In the genomic region with DNA sequence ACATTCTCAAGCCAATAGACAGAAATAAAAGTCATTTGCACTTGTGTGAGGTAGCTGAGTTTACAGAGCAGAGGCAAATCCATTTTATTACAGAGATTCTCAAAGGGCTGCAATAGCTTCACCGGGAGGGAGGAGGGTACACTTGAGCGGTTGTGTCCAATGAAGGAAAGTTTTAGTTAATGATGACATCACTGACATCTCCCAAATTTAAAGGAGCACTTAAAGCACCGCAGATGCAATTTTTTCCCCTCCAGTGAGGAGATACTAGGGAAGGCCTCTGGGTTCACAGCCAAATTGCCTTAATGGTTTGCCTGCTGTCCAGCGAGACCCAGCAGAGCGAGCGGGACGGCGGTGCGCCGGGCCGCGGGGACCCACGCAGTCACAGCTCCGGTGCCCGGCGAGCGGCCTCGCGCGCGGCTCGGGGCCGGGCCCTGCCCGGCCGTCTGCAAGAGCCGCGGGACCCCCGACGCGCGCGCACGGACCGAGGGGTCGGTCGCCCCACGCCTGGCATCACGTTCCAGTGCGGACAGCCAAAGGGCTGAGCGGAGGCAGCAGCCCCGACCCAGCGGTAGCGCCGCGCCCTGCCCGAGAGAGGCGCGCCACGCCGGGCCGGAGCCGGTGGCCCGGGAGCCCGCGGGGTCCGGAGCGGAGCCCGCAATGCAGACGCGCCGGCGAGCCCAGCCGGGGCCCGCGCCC, we compare ENCODE assay signal across 8 cellular contexts. TPM values are rescaled to one million over a fixed set of nuclear protein-coding genes. Genes with fewer than 3 reads are reported as not detected.
A peak's percentile ranks its signal among the peaks of the same experiment; 100 is the strongest.
DNase-seq lines count a peak whose midpoint lies in the region; ATAC-seq and TF ChIP-seq lines count a peak whose summit lies in the region.

No MANE protein-coding gene starts in this region.

- peak; percentile 27 for ATAC-seq in GM21717 (IDR thresholded peaks at IDR 0.05; ENCODE audit: unreplicated experiment)
- ATAC-seq in left cardiac atrium = peak in 1 of 2 donors; percentile 4
- ATAC-seq in GM18505 (IDR thresholded peaks at IDR 0.05; ENCODE audit: unreplicated experiment) = no peak

- TF ChIP-seq CTCF in AG04450 (IDR thresholded peaks at IDR 0.05; ENCODE audit: low read depth, low read length) (no peak), WERI-Rb-1 (IDR thresholded peaks at IDR 0.05; ENCODE audit: low read depth, low read length) (no peak)

- intact Hi-C loops in left cardiac atrium (cut with DNase I) = no loop called here

- no peak for TF ChIP-seq POLR2A in GM18505 (IDR thresholded peaks at IDR 0.05; ENCODE audit: borderline replicate concordance, extremely low read depth, insufficient read depth, insufficient read length)

- DNase-seq in AG04450 (ENCODE audit: low read depth, low spot score) = no peak
- DNase-seq in WERI-Rb-1 = no peak
- peak; percentile 16 for DNase-seq in left cardiac atrium
- DNase-seq in NCI-H526 treated with DMSO at 0.1 percent for 48 hours (lab: John Stamatoyannopoulos, UW) = no peak
- no peak for DNase-seq in T-helper 9 cell

- H3K4me3 ChIP-seq in AG04450 (ENCODE audit: low read depth, low read length) (peak overlapping the region; percentile 64), WERI-Rb-1 (ENCODE audit: low read depth, low read length) (peak overlapping the region; percentile 21), rectal smooth muscle tissue (ENCODE audit: low read length) (peak overlapping the region; percentile 54)

- H3K27ac ChIP-seq in AG04450 (ENCODE audit: low read depth, low read length) (no peak overlapping the region), WERI-Rb-1 (no peak overlapping the region), rectal smooth muscle tissue (ENCODE audit: low read depth, low read length) (no peak overlapping the region)

- H3K36me3 ChIP-seq in WERI-Rb-1 (no peaks in the 10 kb centered on the region), rectal smooth muscle tissue (ENCODE audit: control insufficient read depth, insufficient read depth, low read length) (no peaks in the 10 kb centered on the region)

- peak overlapping the region; percentile 3 for H3K9ac ChIP-seq in rectal smooth muscle tissue (ENCODE audit: low read length)

- CTCF ChIA-PET in AG04450 (lab: Charles Lee) = interaction anchor here (1.1 kb wide), 1 partner anchor 298 kb away, joined by 3 read pairs; no protein-coding TSS in a partner anchor

- H3K27me3 ChIP-seq in AG04450 (ENCODE audit: control insufficient read depth, insufficient read depth, low read length) (peaks cover 10% of the 10 kb centered on the region), WERI-Rb-1 (ENCODE audit: insufficient read depth, low read depth, severe bottlenecking) (peaks cover 7% of the 10 kb centered on the region), rectal smooth muscle tissue (ENCODE audit: control insufficient read depth, insufficient read depth, low read length) (no peaks in the 10 kb centered on the region)

- H3K4me1 ChIP-seq in rectal smooth muscle tissue (ENCODE audit: control insufficient read depth, insufficient read depth, low read length) = peaks cover 3% of the 10 kb centered on the region

- POLR2A ChIA-PET in AG04450 (lab: Yijun Ruan, JAX) = no interaction called here

- no peaks in the 10 kb centered on the region; the same call in 1 of the 2 replicates for H3K9me3 ChIP-seq in AG04450 (ENCODE audit: control insufficient read depth, insufficient read depth, low read length)
- no peaks in the 10 kb centered on the region for H3K9me3 ChIP-seq in WERI-Rb-1 (ENCODE audit: severe bottlenecking)

RNA-seq across cellular contexts. Expression of a gene that starts 0.7 kb away (rescaled TPM):
- polyA plus RNA-seq in AG04450 (2011; rRNA removed) = 0.01 and 0.05 TPM in 2 replicates
- 0.09 and 2.1 TPM in 2 replicates for polyA minus RNA-seq in AG04450 (2011; rRNA and poly(A)+ RNA removed)
- total RNA-seq in left cardiac atrium = 1 to 10 TPM; 1.6 to 1.9 TPM
